18 cellular contexts compared by ENCODE assay signal in the genomic region with DNA sequence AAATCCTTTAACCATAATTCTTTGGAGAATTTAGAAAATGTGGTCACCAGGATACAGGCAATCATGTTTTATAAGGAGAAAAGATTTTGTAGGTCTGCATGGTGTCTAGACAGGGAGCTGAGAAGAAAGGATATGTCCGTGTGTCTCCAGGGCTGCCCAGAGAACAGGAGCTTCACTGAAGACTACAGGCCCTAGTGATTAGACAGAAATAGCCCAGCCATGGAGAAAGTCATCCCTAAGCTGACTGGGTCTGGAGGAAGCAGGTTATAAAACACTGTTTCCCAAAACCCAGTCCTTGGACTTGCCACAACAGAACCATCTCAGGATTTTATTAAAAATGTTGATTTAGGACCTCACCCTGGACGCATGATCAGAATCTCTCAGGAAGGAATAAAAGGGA.
DNase-seq lines count a peak whose midpoint lies in the region; ATAC-seq and TF ChIP-seq lines count a peak whose summit lies in the region.
"Had no signal": no experiment of that assay in that cellular context is flagged by ENCODE, and none has a peak within 500 bp of the region (broad histone marks: within the 10 kb centered on the region; RNA-seq: fewer than 3 reads in every experiment).

No MANE protein-coding gene starts in this region.

- H3K79me2 ChIP-seq in parathyroid adenoma = peaks cover 9% of the 10 kb centered on the region

- intact Hi-C loops in ascending aorta (cut with DNase I) = no loop called here
- intact Hi-C loops in heart left ventricle (cut with DNase I) = loop anchor here in 9 of 10 donors (2.0 to 10.0 kb wide), 9 partner anchors 35 to 133 kb away; a partner anchor contains a TSS
- intact Hi-C loops in tibial artery (cut with DNase I; ENCODE audit: low total_unique reads) = loop anchor here (10.0 kb wide), 1 partner anchor 247 kb away; no protein-coding TSS in a partner anchor
- intact Hi-C loops in posterior vena cava (cut with DNase I) = no loop called here
- intact Hi-C loops in right lobe of liver (cut with DNase I) = no loop called here

- H2AFZ ChIP-seq in parathyroid adenoma = no peak overlapping the region

- peak overlapping the region; percentile 54 to 60 for H3K27ac ChIP-seq in ascending aorta
- H3K27ac ChIP-seq in heart left ventricle = peak overlapping the region; percentile 69 to 91 (median 84)
- peak overlapping the region; percentile 19 for H3K27ac ChIP-seq in parathyroid adenoma
- H3K27ac ChIP-seq in tibial artery = peak overlapping the region; percentile 69 to 75
- no peak overlapping the region for H3K27ac ChIP-seq in right lobe of liver
- H3K27ac ChIP-seq: HL-60 had no signal

- H3K4me1 ChIP-seq in ascending aorta (peaks cover 12 to 56% of the 10 kb centered on the region in 2 donors), heart left ventricle (peaks cover 29 to 88% (median 68%) of the 10 kb centered on the region in 12 donors), parathyroid adenoma (peaks cover 24% of the 10 kb centered on the region), tibial artery (peaks cover 0 to 77% (median 59%) of the 10 kb centered on the region in 4 donors), right lobe of liver (no peaks in the 10 kb centered on the region)

- TF ChIP-seq CTCF in ascending aorta (IDR thresholded peaks at IDR 0.05) (no peak), heart left ventricle (IDR thresholded peaks at IDR 0.05) (no peak), parathyroid adenoma (IDR thresholded peaks at IDR 0.05) (no peak), tibial artery (IDR thresholded peaks at IDR 0.05) (no peak), right lobe of liver (IDR thresholded peaks at IDR 0.05) (no peak)

- WGBS in heart left ventricle, 4 donors = 9 to 46% (median 14%) methylated on average over 2 of the region's 2 CpGs
- WGBS in right lobe of liver (ENCODE audit: insufficient coverage, low coverage, low lambda C conversion rate, missing lambda C conversion rate) = 8% methylated on average over 1 of the region's 2 CpGs

- no peak overlapping the region for H3K4me2 ChIP-seq in parathyroid adenoma (ENCODE audit: low read length)

- ATAC-seq in heart left ventricle (peak in 3 of 4 donors; percentile 33 to 45 (median 35)), right lobe of liver (no peak)
- ATAC-seq: GM12878, K562 had no signal

- H3K36me3 ChIP-seq in ascending aorta (no peaks in the 10 kb centered on the region), heart left ventricle (no peaks in the 10 kb centered on the region), parathyroid adenoma (ENCODE audit: control insufficient read depth, insufficient read depth, low read length) (no peaks in the 10 kb centered on the region), tibial artery (no peaks in the 10 kb centered on the region), right lobe of liver (no peaks in the 10 kb centered on the region)
- H3K36me3 ChIP-seq: Peyer's patch had no signal

- H3K9me3 ChIP-seq in ascending aorta (no peaks in the 10 kb centered on the region), heart left ventricle (no peaks in the 10 kb centered on the region), parathyroid adenoma (ENCODE audit: control insufficient read depth, low read length) (no peaks in the 10 kb centered on the region), tibial artery (no peaks in the 10 kb centered on the region), right lobe of liver (no peaks in the 10 kb centered on the region)
- H3K9me3 ChIP-seq: Peyer's patch had no signal

- no peak overlapping the region for H3K4me3 ChIP-seq in ascending aorta
- H3K4me3 ChIP-seq in heart left ventricle = no peak overlapping the region
- H3K4me3 ChIP-seq in parathyroid adenoma (ENCODE audit: low read depth, low read length) = no peak overlapping the region
- H3K4me3 ChIP-seq in tibial artery = no peak overlapping the region
- H3K4me3 ChIP-seq in right lobe of liver = no peak overlapping the region
- H3K4me3 ChIP-seq: GM12878, K562, Peyer's patch had no signal

- no peak overlapping the region for H3K9ac ChIP-seq in parathyroid adenoma

- H3K27me3 ChIP-seq in ascending aorta (no peaks in the 10 kb centered on the region), heart left ventricle (no peaks in the 10 kb centered on the region), parathyroid adenoma (ENCODE audit: control insufficient read depth, insufficient read depth, low read length) (no peaks in the 10 kb centered on the region), tibial artery (no peaks in the 10 kb centered on the region), right lobe of liver (no peaks in the 10 kb centered on the region)
- H3K27me3 ChIP-seq: Peyer's patch had no signal

- no peak for TF ChIP-seq POLR2A in heart left ventricle (IDR thresholded peaks at IDR 0.05)
- no peak for TF ChIP-seq POLR2A in right lobe of liver (IDR thresholded peaks at IDR 0.05)

- no peak for DNase-seq in ascending aorta (ENCODE audit: low spot score in 2 of 2)
- no peak for DNase-seq in heart left ventricle
- no peak for DNase-seq in tibial artery
- no peak for DNase-seq in LoVo (ENCODE audit: low spot score)
- no peak for DNase-seq in posterior vena cava (ENCODE audit: low spot score)
- no peak for DNase-seq in right lobe of liver
- DNase-seq: Calu3; CD4-positive, alpha-beta T cell; GOT3; NCI-H1048; NCI-H1694 treated with DMSO at 0.1 percent for 48 hours; NCI-H2171 treated with DMSO at 0.1 percent for 48 hours; Peyer's patch; SHP77 treated with DMSO at 0.1 percent for 48 hours had no signal

Comparison
In these comparisons a context has a peak if more than half of its experiments do, and no peak if none do; other contexts are left out.
1. H3K27ac ChIP-seq: peak in ascending aorta (2 of 2), heart left ventricle (12 of 12), parathyroid adenoma (single experiment) and tibial artery (2 of 2); none in right lobe of liver (0 of 3).
2. ATAC-seq: peak in heart left ventricle (3 of 4); none in right lobe of liver (0 of 4).
3. intact Hi-C loops: an anchor here in heart left ventricle (2.0 to 10.0 kb wide) and tibial artery (10.0 kb wide); none called in ascending aorta, posterior vena cava and right lobe of liver.